ENCODE assay signal across 8 cellular contexts in genomic region chr1:201119206-201119814, GRCh38. TPM values are rescaled to one million over a fixed set of nuclear protein-coding genes. Genes with fewer than 3 reads are reported as not detected.
A peak's percentile ranks its signal among the peaks of the same experiment; 100 is the strongest.
DNase-seq lines count a peak whose midpoint lies in the region; ATAC-seq, FAIRE-seq and TF ChIP-seq lines count a peak whose summit lies in the region.

No MANE protein-coding gene starts in this region.

- no peak overlapping the region for H3K14ac ChIP-seq in H1 (ENCODE audit: insufficient read length)

- H3K4me3 ChIP-seq in H1 (ENCODE audit: extremely low read depth in 1 of 4, insufficient read depth in 2 of 4, low read depth in 3 of 4, low read length in 4 of 4), result no peak overlapping the region
- no peak overlapping the region for H3K4me3 ChIP-seq in upper lobe of right lung

- H2BK12ac ChIP-seq in H1 (ENCODE audit: low read depth, low read length), result no peak overlapping the region

- H4K20me1 ChIP-seq in H1 (replicated peaks in 1 of 2; ENCODE audit: control insufficient read depth in 1 of 2, insufficient read depth in 2 of 2, low read length in 2 of 2), result no peaks in the 10 kb centered on the region

- no peaks in the 10 kb centered on the region for H3K36me3 Mint-ChIP-seq in WTC11
- H3K36me3 Mint-ChIP-seq in naive thymus-derived CD8-positive, alpha-beta T cell, result no peaks in the 10 kb centered on the region

- DNase-seq in G401 (ENCODE audit: low spot score) (peak; percentile 37), LoVo (ENCODE audit: low spot score) (peak; percentile 26), WTC11 (ENCODE audit: low spot score) (peak; percentile 77), H1 (ENCODE audit: low read depth in 1 of 2, low spot score in 2 of 2) (peak in 1 of 2 experiments; percentile 81), upper lobe of right lung (no peak), mesenteric fat pad (ENCODE audit: low spot score) (no peak)
- peak; percentile 15 to 63 (median 32) for DNase-seq in naive thymus-derived CD8-positive, alpha-beta T cell
- no peak for DNase-seq in NK-92 treated with Interleukin-12 subunit alpha and Interleukin-12 subunit beta, amount 100 ng/mL, for 24 hours (lab: John Stamatoyannopoulos, UW)

- peak; percentile 80 to 86 for TF ChIP-seq RAD21 in H1 (IDR thresholded peaks at IDR 0.05 in 1 of 2, conservative IDR thresholded peaks at IDR 0.05 in 1 of 2; ENCODE audit: low read depth in 2 of 2, low read length in 2 of 2)

- peaks cover 0 to 3% (median 0%) of the 10 kb centered on the region in 4 experiments; a peak in 1 of 7 replicates for H3K4me1 ChIP-seq in H1 (replicated peaks in 1 of 4; ENCODE audit: control insufficient read depth in 3 of 4, insufficient read depth in 4 of 4, low read length in 3 of 4)
- H3K4me1 ChIP-seq in upper lobe of right lung, result peaks cover 10% of the 10 kb centered on the region

- H3K79me1 ChIP-seq in H1 (ENCODE audit: low read depth, low read length), result no peaks in the 10 kb centered on the region

- intact Hi-C loops in upper lobe of right lung (cut with DNase I), result loop anchor here (10.0 kb wide), 1 partner anchor 145 kb away; no protein-coding TSS in a partner anchor

- TF ChIP-seq EP300 in H1 (IDR thresholded peaks at IDR 0.05; ENCODE audit: borderline replicate concordance in 1 of 2, low read depth in 2 of 2, low read length in 2 of 2), result no peak

- H3K23me2 ChIP-seq in H1 (ENCODE audit: low read depth, low read length), result peaks cover 6% of the 10 kb centered on the region; the same call in 1 of the 2 replicates

- H2BK120ac ChIP-seq in H1 (replicated peaks; ENCODE audit: low read depth, low read length), result no peak overlapping the region

- no peak overlapping the region for H3K27ac Mint-ChIP-seq in WTC11
- peak overlapping the region in 1 of 10 donors; percentile 31 for H3K27ac Mint-ChIP-seq in naive thymus-derived CD8-positive, alpha-beta T cell

- H3K79me2 ChIP-seq in H1 (ENCODE audit: control insufficient read depth in 1 of 2, insufficient read depth in 2 of 2, low read length in 2 of 2), result no peaks in the 10 kb centered on the region

- in situ Hi-C loops in G401 (cut with HindIII; ENCODE audit: low sequenced_read_pairs), result no loop called here

- no peak overlapping the region for H2AK5ac ChIP-seq in H1 (ENCODE audit: low read depth, low read length)

- no peak overlapping the region for H3K18ac ChIP-seq in H1 (ENCODE audit: extremely low read depth, low read length)

- H2AFZ ChIP-seq in H1 (ENCODE audit: low read length), result no peak overlapping the region

- no peak overlapping the region for H4K5ac ChIP-seq in H1 (ENCODE audit: insufficient read length, low read depth, low read length)

- no peak for TF ChIP-seq POLR2A in H1 (IDR thresholded peaks at IDR 0.05; ENCODE audit: control extremely low read depth in 1 of 2, low read depth in 2 of 2, low read length in 2 of 2)

- FAIRE-seq in H1 (lab: Jason Lieb, UNC), result peak; percentile 78

- peaks cover 10% of the 10 kb centered on the region for H3K4me1 Mint-ChIP-seq in WTC11
- peaks cover 9 to 25% (median 20%) of the 10 kb centered on the region in 4 donors for H3K4me1 Mint-ChIP-seq in naive thymus-derived CD8-positive, alpha-beta T cell

- CTCF ChIA-PET in WTC11 (lab: Charles Lee) (interaction anchor here (0.6 to 2.5 kb wide), 71 partner anchors 8 to 561 kb away, joined by 3 to 76 read pairs (median 6); partner anchors contain the start of genes ASCL5, KIF14, KIF21B and TMEM9), H1 (lab: Charles Lee; ENCODE audit: partially characterized antibody) (interaction anchor here (0.5 to 16.3 kb wide), 65 partner anchors 10 to 479 kb away, joined by 3 to 343 read pairs (median 6); partner anchors contain the start of gene TMEM9)

- no peaks in the 10 kb centered on the region for H3K36me3 ChIP-seq in H1 (ENCODE audit: control insufficient read depth in 2 of 4, insufficient read depth in 4 of 4, low read length in 3 of 4)
- no peaks in the 10 kb centered on the region for H3K36me3 ChIP-seq in upper lobe of right lung

- no peak overlapping the region for H3K27ac ChIP-seq in H1 (ENCODE audit: low read depth, low read length)
- H3K27ac ChIP-seq in upper lobe of right lung, result no peak overlapping the region

- H3K23ac ChIP-seq in H1 (ENCODE audit: insufficient read length), result no peak overlapping the region

- POLR2A ChIA-PET in WTC11 (lab: Charles Lee) (interaction anchor here (1.1 kb wide), 1 partner anchor 35 kb away, joined by 4 read pairs; the partner anchor contains the start of gene TMEM9), H1 (lab: Charles Lee; ENCODE audit: partially characterized antibody) (interaction anchor here (1.9 to 2.5 kb wide), 2 partner anchors 9 to 35 kb away, joined by 5 to 13 read pairs; partner anchors contain the start of genes ASCL5 and TMEM9)
- POLR2A ChIA-PET in naive thymus-derived CD8-positive, alpha-beta T cell (lab: Charles Lee), result interaction anchor here (0.8 kb wide), 1 partner anchor 35 kb away, joined by 5 read pairs; the partner anchor contains the start of gene TMEM9

- H3K4me3 Mint-ChIP-seq in WTC11, result no peak overlapping the region
- H3K4me3 Mint-ChIP-seq in naive thymus-derived CD8-positive, alpha-beta T cell, result no peak overlapping the region

- no peak overlapping the region for H4K8ac ChIP-seq in H1 (ENCODE audit: extremely low read depth, insufficient read depth, low read length)

- peak; percentile 74 for ATAC-seq in WTC11
- peak in 1 of 2 donors; percentile 18 for ATAC-seq in naive thymus-derived CD8-positive, alpha-beta T cell
- ATAC-seq in upper lobe of right lung, result peak; percentile 55

- 26% methylated on average over 10 of the region's 10 CpGs; no CpG with 5 or more reads in 1 of the 2 experiments for WGBS in H1 (ENCODE audit: extremely low coverage in 1 of 2, insufficient coverage in 1 of 2, insufficient read length in 1 of 2, insufficient replicate concordance in 2 of 2, low coverage in 1 of 2, low lambda C conversion rate in 2 of 2, missing lambda C conversion rate in 1 of 2), 2 experiments

- H4K91ac ChIP-seq in H1 (replicated peaks; ENCODE audit: insufficient read length, low read length), result no peak overlapping the region

- H3K27me3 ChIP-seq in H1 (replicated peaks in 1 of 4; ENCODE audit: control insufficient read depth in 3 of 4, extremely low read depth in 1 of 4, insufficient read depth in 3 of 4, low read length in 3 of 4) (peaks cover 9 to 24% (median 18%) of the 10 kb centered on the region in 4 experiments), upper lobe of right lung (peaks cover 3% of the 10 kb centered on the region)

- TF ChIP-seq CTCF in WTC11 (IDR thresholded peaks at IDR 0.05), result peak; percentile 71
- TF ChIP-seq CTCF in H1 (IDR thresholded peaks at IDR 0.05; ENCODE audit: control extremely low read depth in 1 of 3, insufficient read depth in 1 of 3, low read depth in 1 of 3, low read length in 3 of 3), result peak; percentile 91 to 98 (median 98)
- TF ChIP-seq CTCF in upper lobe of right lung (IDR thresholded peaks at IDR 0.05), result peak; percentile 59

- no peak overlapping the region for H3K4me2 ChIP-seq in H1 (ENCODE audit: insufficient read depth in 1 of 2, low read depth in 2 of 2, low read length in 2 of 2)

- no peak overlapping the region for H3K56ac ChIP-seq in H1 (replicated peaks; ENCODE audit: insufficient read length, low read depth, low read length)

- H3K27me3 Mint-ChIP-seq in WTC11 (ENCODE audit: low read depth), result peaks cover 55% of the 10 kb centered on the region
- H3K27me3 Mint-ChIP-seq in naive thymus-derived CD8-positive, alpha-beta T cell, result peaks cover 0 to 2% (median 0%) of the 10 kb centered on the region in 5 donors

- no peaks in the 10 kb centered on the region; a peak in 1 of 4 replicates for H3K9me3 ChIP-seq in H1 (ENCODE audit: insufficient read depth in 2 of 2, low read depth in 1 of 2, low read length in 1 of 2)
- no peaks in the 10 kb centered on the region for H3K9me3 ChIP-seq in upper lobe of right lung

- H3K9me3 Mint-ChIP-seq in WTC11, result no peaks in the 10 kb centered on the region
- no peaks in the 10 kb centered on the region for H3K9me3 Mint-ChIP-seq in naive thymus-derived CD8-positive, alpha-beta T cell

- H2BK5ac ChIP-seq in H1 (ENCODE audit: low read depth, low read length), result no peak overlapping the region

- no peak overlapping the region for H2BK20ac ChIP-seq in H1 (ENCODE audit: low read length)

- H3K9ac ChIP-seq in H1 (replicated peaks in 1 of 4; ENCODE audit: extremely low read depth in 1 of 4, low read depth in 3 of 4, low read length in 3 of 4), result no peak overlapping the region

- H3K4ac ChIP-seq in H1 (replicated peaks; ENCODE audit: insufficient read length, low read depth, low read length), result no peak overlapping the region

- H2BK15ac ChIP-seq in H1 (ENCODE audit: low read length), result no peak overlapping the region

RNA-seq across cellular contexts. Expression of gene CACNA1S, which starts 7.1 kb away (rescaled TPM):
- 0.06 TPM in 1 of 2 replicates, not detected in the other for total RNA-seq in G401 (2014; rRNA removed; shearing (Covaris generic))
- total RNA-seq in WTC11 (2021) (0.02 to 0.09 TPM (median 0.07 TPM) in 3 replicates), upper lobe of right lung (0.55 TPM), mesenteric fat pad (not detected)
- total RNA-seq in H1 (2021; fragmentation: NEBNext Ultra II Directional; extraction: Animal tissue kit (Norgen Biotek cat#: 25700)), result not detected in 2 replicates
- 0.06 and 0.08 TPM in 2 replicates for polyA plus RNA-seq in H1 (2011; rRNA removed)
- polyA plus RNA-seq in H1 (2011; cell fraction: cytosol; rRNA removed), result 0.08 TPM
- 0.16 TPM for polyA plus RNA-seq in H1 (2011; cell fraction: nucleus; rRNA removed)
- 0.03 to 0.05 TPM (median 0.03 TPM) in 3 of 4 replicates, not detected in the other for polyA plus RNA-seq in H1 (2012, experiment 1 of 2)
- not detected for polyA plus RNA-seq in H1 (2012, experiment 2 of 2)
- 0.02 TPM for polyA plus RNA-seq in H1 (2013, experiment 1 of 2)
- 0.02 TPM for polyA plus RNA-seq in H1 (2013, experiment 2 of 2)
- polyA minus RNA-seq in H1 (2011; rRNA and poly(A)+ RNA removed), result 0.15 and 0.22 TPM in 2 replicates
- polyA minus RNA-seq in H1 (2011; cell fraction: cytosol; rRNA and poly(A)+ RNA removed), result not detected
- polyA minus RNA-seq in H1 (2011; cell fraction: nucleus; rRNA and poly(A)+ RNA removed), result 0.20 TPM
- not detected for total RNA-seq in naive thymus-derived CD8-positive, alpha-beta T cell
- not detected for polyA plus RNA-seq in naive thymus-derived CD8-positive, alpha-beta T cell

RNA-seq across cellular contexts. Expression of gene ASCL5, which starts 7.7 kb away (rescaled TPM):
- 0.20 and 0.62 TPM in 2 replicates for total RNA-seq in G401 (2014; rRNA removed; shearing (Covaris generic))
- total RNA-seq in WTC11 (2021) (0.18 to 0.53 TPM (median 0.31 TPM) in 3 replicates), upper lobe of right lung (0.29 TPM), mesenteric fat pad (not detected)
- total RNA-seq in H1 (2021; fragmentation: NEBNext Ultra II Directional; extraction: Animal tissue kit (Norgen Biotek cat#: 25700)), result 0.41 and 0.44 TPM in 2 replicates
- 0.29 and 0.31 TPM in 2 replicates for polyA plus RNA-seq in H1 (2011; rRNA removed)
- polyA plus RNA-seq in H1 (2011; cell fraction: cytosol; rRNA removed), result 0.13 TPM
- 0.33 TPM for polyA plus RNA-seq in H1 (2011; cell fraction: nucleus; rRNA removed)
- polyA plus RNA-seq in H1 (2012, experiment 1 of 2), result 0.21 to 0.52 TPM (median 0.34 TPM) in 4 replicates
- polyA plus RNA-seq in H1 (2012, experiment 2 of 2), result 0.30 TPM
- 0.10 TPM for polyA plus RNA-seq in H1 (2013, experiment 1 of 2)
- polyA plus RNA-seq in H1 (2013, experiment 2 of 2), result 0.09 TPM
- not detected in 2 replicates for polyA minus RNA-seq in H1 (2011; rRNA and poly(A)+ RNA removed)
- not detected for polyA minus RNA-seq in H1 (2011; cell fraction: cytosol; rRNA and poly(A)+ RNA removed)
- 0.40 TPM for polyA minus RNA-seq in H1 (2011; cell fraction: nucleus; rRNA and poly(A)+ RNA removed)
- total RNA-seq in naive thymus-derived CD8-positive, alpha-beta T cell, result under 1 TPM in 1 of 2 experiments, not detected in 1; 0.27 TPM
- under 1 TPM in 1 of 3 donors, not detected in 2; 0.08 TPM for polyA plus RNA-seq in naive thymus-derived CD8-positive, alpha-beta T cell

RNA-seq across cellular contexts. Expression of gene TMEM9, which starts 35.0 kb away (rescaled TPM):
- 541 and 629 TPM in 2 replicates for total RNA-seq in G401 (2014; rRNA removed; shearing (Covaris generic))
- total RNA-seq in WTC11 (2021) (97.5 to 109 TPM (median 102 TPM) in 3 replicates), upper lobe of right lung (59.3 TPM), mesenteric fat pad (29.2 TPM)
- 79.9 and 83.2 TPM in 2 replicates for total RNA-seq in H1 (2021; fragmentation: NEBNext Ultra II Directional; extraction: Animal tissue kit (Norgen Biotek cat#: 25700))
- 181 and 202 TPM in 2 replicates for polyA plus RNA-seq in H1 (2011; rRNA removed)
- 193 TPM for polyA plus RNA-seq in H1 (2011; cell fraction: cytosol; rRNA removed)
- polyA plus RNA-seq in H1 (2011; cell fraction: nucleus; rRNA removed), result 404 TPM
- polyA plus RNA-seq in H1 (2012, experiment 1 of 2), result 71.3 to 146 TPM (median 132 TPM) in 4 replicates
- 179 TPM for polyA plus RNA-seq in H1 (2012, experiment 2 of 2)
- 79.7 TPM for polyA plus RNA-seq in H1 (2013, experiment 1 of 2)
- polyA plus RNA-seq in H1 (2013, experiment 2 of 2), result 94.6 TPM
- 189 and 196 TPM in 2 replicates for polyA minus RNA-seq in H1 (2011; rRNA and poly(A)+ RNA removed)
- 42.0 TPM for polyA minus RNA-seq in H1 (2011; cell fraction: cytosol; rRNA and poly(A)+ RNA removed)
- polyA minus RNA-seq in H1 (2011; cell fraction: nucleus; rRNA and poly(A)+ RNA removed), result 55.3 TPM
- 10 to 100 TPM; 23.7 to 26.9 TPM for total RNA-seq in naive thymus-derived CD8-positive, alpha-beta T cell
- 10 to 100 TPM; 30.6 to 43.2 (median 40.9) TPM for polyA plus RNA-seq in naive thymus-derived CD8-positive, alpha-beta T cell

Comparison
In these comparisons a context has a peak if more than half of its experiments do, and no peak if none do; other contexts are left out.
1. DNase-seq: peak in G401 (single experiment), LoVo (single experiment), WTC11 (single experiment) and naive thymus-derived CD8-positive, alpha-beta T cell (10 of 10); none in upper lobe of right lung (single experiment), NK-92 treated with Interleukin-12 subunit alpha and Interleukin-12 subunit beta, amount 100 ng/mL, for 24 hours (single experiment) and mesenteric fat pad (single experiment).
2. Peak in every context shown above with its lines, with median percentiles within 50 percentile points of each other: CTCF ChIP-seq.